Comparison of ENCODE assay signal across 1 cellular context in the genomic region with DNA sequence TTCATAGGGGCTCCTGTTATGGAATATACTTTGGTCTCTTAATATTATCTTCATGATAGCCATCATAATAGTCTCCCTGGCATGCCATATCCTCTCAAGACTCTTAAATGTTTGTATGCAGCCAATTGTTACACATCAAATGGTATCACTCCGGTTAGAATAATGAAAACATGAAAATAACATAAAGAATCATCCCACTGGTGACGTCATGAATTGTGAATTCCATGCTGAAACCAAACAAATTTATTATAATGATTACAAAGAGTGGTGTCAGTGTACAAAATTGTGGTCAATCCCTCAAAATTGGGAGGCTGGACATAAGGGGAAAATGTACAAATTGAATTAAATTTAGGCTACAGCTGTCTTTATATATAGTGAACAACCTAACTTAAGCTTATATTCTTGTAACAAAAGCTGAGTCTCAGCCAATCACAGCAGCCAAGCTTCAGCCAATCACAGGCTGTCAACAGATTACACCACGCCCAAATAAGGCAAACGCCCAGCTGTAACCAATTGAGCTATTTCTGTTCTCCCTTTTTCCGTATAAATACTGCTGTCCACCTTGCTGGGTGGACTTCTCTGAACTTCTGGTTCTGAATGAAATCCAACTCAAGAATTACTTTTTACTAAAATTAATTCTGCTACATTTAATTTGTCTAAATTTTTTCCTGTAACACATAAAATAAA.
TF ChIP-seq lines count a peak whose summit lies in the region.

No MANE protein-coding gene starts in this region.

TF ChIP-seq in HEK293, 187 proteins besides CTCF, POLR2A, EP300 and RAD21 (continued from another document):
- TF ChIP-seq ZNF311 (tag by site-specific recombination; IDR thresholded peaks at IDR 0.05; ENCODE audit: borderline replicate concordance): no peak
- no peak for TF ChIP-seq ZNF155 (tag by site-specific recombination; IDR thresholded peaks at IDR 0.05)
